Comparison of ENCODE assay signal across 8 cellular contexts in genomic region chr17:77375917-77376651, GRCh38.
DNase-seq lines count a peak whose midpoint lies in the region; ATAC-seq, FAIRE-seq and TF ChIP-seq lines count a peak whose summit lies in the region.

No MANE protein-coding gene starts in this region.

- peak overlapping the region; percentile 82 for H3K27ac ChIP-seq in cardiac muscle cell

- no peaks in the 10 kb centered on the region for H3K9me3 ChIP-seq in cardiac muscle cell (ENCODE audit: low read depth)

- no peaks in the 10 kb centered on the region for H3K36me3 ChIP-seq in cardiac muscle cell

- FAIRE-seq in H54 (lab: Jason Lieb, UNC): no peak

- H3K4me1 ChIP-seq in cardiac muscle cell (ENCODE audit: low read depth): peaks cover 50% of the 10 kb centered on the region

- intact Hi-C loops in cardiac septum (cut with DNase I): no loop called here

- no peaks in the 10 kb centered on the region for H3K27me3 ChIP-seq in cardiac muscle cell

- no peak for TF ChIP-seq CTCF in cardiac muscle cell (IDR thresholded peaks at IDR 0.05; ENCODE audit: low read depth, low read length)

- no peak overlapping the region for H3K4me3 ChIP-seq in cardiac muscle cell

- DNase-seq in cardiac muscle cell (ENCODE audit: low read depth in 1 of 2, low spot score in 1 of 2) (peak; percentile 71 to 82), cardiac septum (ENCODE audit: low spot score) (no peak), kidney glomerular epithelial cell (lab: John Stamatoyannopoulos, UW) (peak; percentile 86), H54 (ENCODE audit: insufficient read length, low spot score) (no peak), HPDE6-E6E7 (ENCODE audit: extremely low spot score) (no peak)
- DNase-seq in activated naive CD4-positive, alpha-beta T cell treated with anti-CD3 and anti-CD28 coated beads, Interleukin-2, amount 50 U/mL, for 16 hours: peak; percentile 60
- peak; percentile 52 for DNase-seq in stimulated activated CD8-positive, alpha-beta memory T cell treated with anti-CD3 and anti-CD28 coated beads, Interleukin-12 subunit alpha, Interleukin-12 subunit beta, amount 100 ng/mL, for 24 hours (ENCODE audit: extremely low read depth)

- no peak for TF ChIP-seq POLR2A in H54 (IDR thresholded peaks at IDR 0.05; ENCODE audit: low read depth, low read length)

- no peak for ATAC-seq in HG03457 (IDR thresholded peaks at IDR 0.05; ENCODE audit: unreplicated experiment)

Comparison
In these comparisons a context has a peak if more than half of its experiments do, and no peak if none do; other contexts are left out.
1. DNase-seq: peak in cardiac muscle cell (2 of 2), activated naive CD4-positive, alpha-beta T cell treated with anti-CD3 and anti-CD28 coated beads, Interleukin-2, amount 50 U/mL, for 16 hours (single experiment), kidney glomerular epithelial cell (single experiment) and stimulated activated CD8-positive, alpha-beta memory T cell treated with anti-CD3 and anti-CD28 coated beads, Interleukin-12 subunit alpha, Interleukin-12 subunit beta, amount 100 ng/mL, for 24 hours (single experiment); none in cardiac septum (single experiment), H54 (single experiment) and HPDE6-E6E7 (single experiment).